In the genomic region with DNA sequence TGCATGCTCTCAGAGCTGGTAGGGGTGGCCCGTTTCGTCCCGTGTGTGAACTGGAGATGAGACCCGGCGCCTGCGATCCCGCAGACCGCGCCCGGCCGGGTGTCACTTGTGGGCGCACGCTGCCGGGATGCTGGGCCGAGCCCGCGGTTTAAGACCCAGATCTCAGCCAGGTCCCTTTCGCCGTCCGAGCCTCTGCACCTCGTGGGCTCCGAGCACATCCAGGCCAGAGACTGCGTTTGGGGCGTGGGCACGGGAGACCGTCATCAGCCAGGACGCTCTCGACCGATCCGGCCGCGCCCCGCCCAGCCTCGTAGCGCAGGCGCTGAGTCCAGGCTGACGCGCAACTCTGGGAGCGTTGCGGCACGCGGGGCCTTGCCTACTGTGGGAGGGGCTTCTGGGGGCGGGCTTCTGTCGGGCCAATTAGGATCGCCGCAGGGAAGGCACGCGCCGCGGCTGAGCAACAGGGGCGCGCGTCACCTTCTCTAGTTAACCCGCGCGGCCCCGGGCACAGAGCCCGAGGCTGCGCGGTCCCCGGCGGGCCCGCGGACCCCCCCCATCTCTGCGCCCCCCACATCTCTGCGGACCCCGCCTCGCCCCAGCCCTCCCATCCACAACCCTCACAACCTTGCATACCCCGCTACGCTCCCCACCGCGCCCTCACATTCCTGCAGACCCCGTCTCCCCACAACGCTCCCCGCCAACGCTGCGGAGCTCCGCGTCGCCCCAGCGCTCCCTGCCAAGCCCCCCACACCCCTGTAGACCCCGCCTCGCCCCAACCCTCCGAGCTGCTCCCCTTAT, we compare ENCODE assay signal across 8 cellular contexts. TPM values are rescaled to one million over a fixed set of nuclear protein-coding genes. Genes with fewer than 3 reads are reported as not detected.
DNase-seq lines count a peak whose midpoint lies in the region; ATAC-seq and TF ChIP-seq lines count a peak whose summit lies in the region.

No MANE protein-coding gene starts in this region.

- no peaks in the 10 kb centered on the region for H3K79me2 ChIP-seq in PC-3 (ENCODE audit: low read length)

- POLR2A ChIA-PET in PC-3 (lab: Charles Lee; ENCODE audit: unreplicated experiment) = no interaction called here

- H3K27ac ChIP-seq in PC-3 (ENCODE audit: low read length) (peak overlapping the region; percentile 51), muscle layer of duodenum (ENCODE audit: low read length) (peak overlapping the region; percentile 95)

- CTCF ChIA-PET in PC-3 (lab: Charles Lee) = no interaction called here

- H3K4me3 Mint-ChIP-seq in activated T-cell treated with anti-CD3 and anti-CD28 coated beads, Interleukin-2, amount 50 U/mL, for 24 hours = peak overlapping the region; percentile 80

- ATAC-seq in GM21576 (IDR thresholded peaks at IDR 0.05; ENCODE audit: unreplicated experiment) = peak; percentile 75
- peak; percentile 90 for ATAC-seq in PC-3

- no peaks in the 10 kb centered on the region for H3K27me3 ChIP-seq in PC-3 (ENCODE audit: low read length)
- H3K27me3 ChIP-seq in muscle layer of duodenum (ENCODE audit: low read depth, low read length) = no peaks in the 10 kb centered on the region

- no TSS peak for BruUV-seq in PC-3 (replicated peaks; lab: Mats Ljungman, UMichigan)

- no peak; the same call in 1 of the 2 replicates for TF ChIP-seq EP300 in Ishikawa (IDR thresholded peaks at IDR 0.05; ENCODE audit: borderline replicate concordance)

- H3K36me3 ChIP-seq in PC-3 (ENCODE audit: low read depth, low read length) (no peaks in the 10 kb centered on the region; the same call in 1 of the 2 replicates), muscle layer of duodenum (ENCODE audit: control insufficient read depth in 1 of 2, insufficient read depth in 2 of 2, low read length in 2 of 2) (peaks cover 6 to 29% of the 10 kb centered on the region in 2 donors)

- H3K9me3 ChIP-seq in PC-3 (ENCODE audit: low read length) (no peaks in the 10 kb centered on the region), muscle layer of duodenum (ENCODE audit: control insufficient read depth in 1 of 2, low read length in 2 of 2) (no peaks in the 10 kb centered on the region)

- TF ChIP-seq CTCF in PC-3 (conservative IDR thresholded peaks at IDR 0.05; ENCODE audit: low read depth, low read length) = no peak

- H3K4me3 ChIP-seq in PC-3 (ENCODE audit: low read length) (peak overlapping the region; percentile 69), muscle layer of duodenum (ENCODE audit: low read depth in 1 of 2, low read length in 2 of 2) (peak overlapping the region; percentile 66 to 84)

- peak overlapping the region; percentile 63 for H2AFZ ChIP-seq in PC-3 (ENCODE audit: low read length)

- H3K4me1 ChIP-seq in PC-3 (ENCODE audit: insufficient read depth, low read length) (peaks cover 9% of the 10 kb centered on the region; the same call in 1 of the 2 replicates), muscle layer of duodenum (ENCODE audit: control insufficient read depth in 1 of 2, insufficient read depth in 2 of 2, low read length in 2 of 2) (peaks cover 0 to 13% of the 10 kb centered on the region in 2 donors)

- H3K9me3 Mint-ChIP-seq in activated T-cell treated with anti-CD3 and anti-CD28 coated beads, Interleukin-2, amount 50 U/mL, for 24 hours = no peaks in the 10 kb centered on the region

- DNase-seq in DMS 273 treated with DMSO at 0.1 percent for 48 hours (lab: John Stamatoyannopoulos, UW) (peak; percentile 82), PC-3 (peak; percentile 95), erythroblast (lab: John Stamatoyannopoulos, UW) (peak; percentile 97 to 99)
- DNase-seq in activated T-cell treated with anti-CD3 and anti-CD28 coated beads, Interleukin-2, amount 50 U/mL, for 24 hours = peak; percentile 97
- peak; percentile 94 for DNase-seq in stimulated activated CD8-positive, alpha-beta memory T cell treated with anti-CD3 and anti-CD28 coated beads, Interleukin-7, amount 100 ng/mL, for 24 hours (ENCODE audit: low read depth)

- intact Hi-C loops in PC-3 (cut with micrococcal nuclease) = no loop called here

- no peak for TF ChIP-seq RAD21 in Ishikawa (IDR thresholded peaks at IDR 0.05; ENCODE audit: low read depth)

- peak overlapping the region; percentile 94 for H3K4me2 ChIP-seq in PC-3 (ENCODE audit: low read length)

- H3K27me3 Mint-ChIP-seq in activated T-cell treated with anti-CD3 and anti-CD28 coated beads, Interleukin-2, amount 50 U/mL, for 24 hours = no peaks in the 10 kb centered on the region

- TF ChIP-seq POLR2A in erythroblast (IDR thresholded peaks at IDR 0.05; ENCODE audit: low read length) = peak; percentile 67

- peaks cover 26% of the 10 kb centered on the region for H3K4me1 Mint-ChIP-seq in activated T-cell treated with anti-CD3 and anti-CD28 coated beads, Interleukin-2, amount 50 U/mL, for 24 hours (ENCODE audit: low read depth)

- H3K9me2 ChIP-seq in PC-3 (replicated peaks; ENCODE audit: low read length) = no peaks in the 10 kb centered on the region

- peak overlapping the region; percentile 94 for H3K27ac Mint-ChIP-seq in activated T-cell treated with anti-CD3 and anti-CD28 coated beads, Interleukin-2, amount 50 U/mL, for 24 hours

- H3F3A ChIP-seq in PC-3 (ENCODE audit: low read length, unreplicated experiment) = no peaks in the 10 kb centered on the region

- H3K9ac ChIP-seq in PC-3 (ENCODE audit: low read length) = peak overlapping the region; percentile 70

- H4K20me1 ChIP-seq in PC-3 (ENCODE audit: low read length) = no peaks in the 10 kb centered on the region

- H3K36me3 Mint-ChIP-seq in activated T-cell treated with anti-CD3 and anti-CD28 coated beads, Interleukin-2, amount 50 U/mL, for 24 hours (ENCODE audit: low read depth) = peaks cover 30% of the 10 kb centered on the region

TF ChIP-seq in Ishikawa, 13 proteins besides CTCF, POLR2A, EP300 and RAD21:
- TF ChIP-seq TAF1 (IDR thresholded peaks at IDR 0.05; ENCODE audit: low read depth) (no peak), YY1 (IDR thresholded peaks at IDR 0.05; ENCODE audit: low read depth) (no peak), TEAD4 (IDR thresholded peaks at IDR 0.05) (0 out of 2 replicates have a peak, but pooled peaks have one; percentile 34), TCF12 (IDR thresholded peaks at IDR 0.05; ENCODE audit: low read depth) (peak; percentile 3), CREB1 (IDR thresholded peaks at IDR 0.05; ENCODE audit: low read depth) (peak; percentile 56; the same call in 1 of the 2 replicates), EGR1 (IDR thresholded peaks at IDR 0.05) (peak; percentile 6; the same call in 1 of the 2 replicates), ZBTB7A (IDR thresholded peaks at IDR 0.05; ENCODE audit: low read depth) (no peak; the same call in 1 of the 2 replicates)
- TF ChIP-seq, protein P1, sequence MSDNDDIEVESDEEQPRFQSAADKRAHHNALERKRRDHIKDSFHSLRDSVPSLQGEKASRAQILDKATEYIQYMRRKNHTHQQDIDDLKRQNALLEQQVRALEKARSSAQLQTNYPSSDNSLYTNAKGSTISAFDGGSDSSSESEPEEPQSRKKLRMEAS (IDR thresholded peaks at IDR 0.05) = peak; percentile 71
- TF ChIP-seq, protein P2, sequence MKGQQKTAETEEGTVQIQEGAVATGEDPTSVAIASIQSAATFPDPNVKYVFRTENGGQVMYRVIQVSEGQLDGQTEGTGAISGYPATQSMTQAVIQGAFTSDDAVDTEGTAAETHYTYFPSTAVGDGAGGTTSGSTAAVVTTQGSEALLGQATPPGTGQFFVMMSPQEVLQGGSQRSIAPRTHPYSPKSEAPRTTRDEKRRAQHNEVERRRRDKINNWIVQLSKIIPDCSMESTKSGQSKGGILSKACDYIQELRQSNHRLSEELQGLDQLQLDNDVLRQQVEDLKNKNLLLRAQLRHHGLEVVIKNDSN (IDR thresholded peaks at IDR 0.05) = peak; percentile 62

RNA-seq across cellular contexts. Expression of a gene that starts 0.7 kb away (rescaled TPM):
- 0.46 TPM in 1 of 2 replicates, not detected in the other for total RNA-seq in PC-3 (2014; rRNA removed)

RNA-seq across cellular contexts. Expression of a gene that starts 5.9 kb away (rescaled TPM):
- 13.7 and 18.9 TPM in 2 replicates for total RNA-seq in PC-3 (2014; rRNA removed)

RNA-seq across cellular contexts. Expression of a gene that starts 11.7 kb away (rescaled TPM):
- 50.3 and 62.8 TPM in 2 replicates for total RNA-seq in PC-3 (2014; rRNA removed)

RNA-seq across cellular contexts. Expression of a gene that starts 18.1 kb away (rescaled TPM):
- 67.4 and 80.2 TPM in 2 replicates for total RNA-seq in PC-3 (2014; rRNA removed)

RNA-seq across cellular contexts. Expression of a gene that starts 57.0 kb away (rescaled TPM):
- total RNA-seq in PC-3 (2014; rRNA removed) = 11.3 and 15.2 TPM in 2 replicates

Comparison
In these comparisons a context has a peak if more than half of its experiments do, and no peak if none do; other contexts are left out.
1. Peak in every context shown above with its lines: DNase-seq, ATAC-seq, H3K4me3 ChIP-seq and H3K27ac ChIP-seq.